In genomic region chr7:145431834-145432233, GRCh38 we compare ENCODE assay signal across 20 cellular contexts.
DNase-seq lines count a peak whose midpoint lies in the region; ATAC-seq lines count a peak whose summit lies in the region.
"Had no signal": no experiment of that assay in that cellular context is flagged by ENCODE, and none has a peak within 500 bp of the region (broad histone marks: within the 10 kb centered on the region; RNA-seq: fewer than 3 reads in every experiment).

No MANE protein-coding gene starts in this region.

- DNase-seq in DMS153 (lab: John Stamatoyannopoulos, UW) (no peak), epidermal melanocyte (ENCODE audit: insufficient read length, low spot score) (no peak)
- DNase-seq: 8988T; BE2C; CD4-positive, alpha-beta T cell; H9; KG1; NCI-H1417 treated with DMSO at 0.1 percent for 48 hours; NCI-H1930; NCI-H2171; NCI-H446 treated with DMSO at 0.1 percent for 48 hours; NK-92 treated with Interleukin-12 subunit alpha and Interleukin-12 subunit beta, amount 100 ng/mL, for 24 hours; T-helper 17 cell had no signal

- ATAC-seq in GM18498 (IDR thresholded peaks at IDR 0.05; ENCODE audit: unreplicated experiment) (peak; percentile 39), GM18870 (IDR thresholded peaks at IDR 0.05; ENCODE audit: unreplicated experiment) (peak; percentile 78), HG02588 (IDR thresholded peaks at IDR 0.05; ENCODE audit: unreplicated experiment) (peak; percentile 53), HG03135 (IDR thresholded peaks at IDR 0.05; ENCODE audit: unreplicated experiment) (peak; percentile 64), GM19324 (IDR thresholded peaks at IDR 0.05; ENCODE audit: low FRiP score, unreplicated experiment) (no peak), HG03095 (IDR thresholded peaks at IDR 0.05; ENCODE audit: unreplicated experiment) (no peak)
- ATAC-seq: HepG2, T-helper 17 cell had no signal

Comparison
In these comparisons a context has a peak if more than half of its experiments do, and no peak if none do; other contexts are left out.
1. ATAC-seq: peak in GM18498 (single experiment), GM18870 (single experiment), HG02588 (single experiment) and HG03135 (single experiment); none in GM19324 (single experiment) and HG03095 (single experiment).